Comparison of ENCODE assay signal across 18 cellular contexts in genomic region chr16:89600956-89601355, GRCh38. TPM values are rescaled to one million over a fixed set of nuclear protein-coding genes. Genes with fewer than 3 reads are reported as not detected.
DNase-seq lines count a peak whose midpoint lies in the region; ATAC-seq, FAIRE-seq and TF ChIP-seq lines count a peak whose summit lies in the region.
"Had no signal": no experiment of that assay in that cellular context is flagged by ENCODE, and none has a peak within 500 bp of the region (broad histone marks: within the 10 kb centered on the region; RNA-seq: fewer than 3 reads in every experiment).

No MANE protein-coding gene starts in this region.

- H3K27ac ChIP-seq in endothelial cell of umbilical vein (ENCODE audit: insufficient read depth, low read depth, low read length): no peak overlapping the region
- no peak overlapping the region for H3K27ac ChIP-seq in right cardiac atrium (ENCODE audit: low read length)

- no peak overlapping the region for H3K4me2 ChIP-seq in endothelial cell of umbilical vein (ENCODE audit: insufficient read depth, low read length)

- H3K9ac ChIP-seq in endothelial cell of umbilical vein (replicated peaks; ENCODE audit: extremely low read depth, insufficient read depth, low read length): no peak overlapping the region

- H4K20me1 ChIP-seq in endothelial cell of umbilical vein (replicated peaks; ENCODE audit: control insufficient read depth, extremely low read depth, insufficient read depth, low read length): no peaks in the 10 kb centered on the region

- CTCF ChIA-PET in endothelial cell of umbilical vein (lab: Charles Lee): interaction anchor here (0.6 to 3.9 kb wide), 3 partner anchors 10 to 27 kb away, joined by 3 to 48 read pairs (median 7); partner anchors contain the start of gene DPEP1

- no peak for TF ChIP-seq POLR2A in endothelial cell of umbilical vein (IDR thresholded peaks at IDR 0.05; ENCODE audit: low read depth, low read length)

- TF ChIP-seq CTCF in endothelial cell of umbilical vein (IDR thresholded peaks at IDR 0.05; ENCODE audit: extremely low read depth in 1 of 2, insufficient read depth in 1 of 2, low read depth in 1 of 2, low read length in 2 of 2): no peak

- FAIRE-seq in endothelial cell of umbilical vein (lab: Jason Lieb, UNC): peak; percentile 8
- FAIRE-seq: GM12892 had no signal

- H3K9me3 ChIP-seq in endothelial cell of umbilical vein (replicated peaks; ENCODE audit: control insufficient read depth, insufficient read depth, low read length): no peaks in the 10 kb centered on the region
- no peaks in the 10 kb centered on the region for H3K9me3 ChIP-seq in right cardiac atrium (ENCODE audit: control insufficient read depth, low read length)
- H3K9me3 ChIP-seq in MG63: no peaks in the 10 kb centered on the region
- H3K9me3 ChIP-seq: Caco-2 had no signal

- 77% methylated on average over 8 of the region's 8 CpGs for WGBS in right cardiac atrium

- peak; percentile 19 for DNase-seq in CD1c-positive myeloid dendritic cell (ENCODE audit: extremely low spot score)
- DNase-seq in RPMI7951 (ENCODE audit: low read depth): peak; percentile 45
- no peak for DNase-seq in endothelial cell of umbilical vein (ENCODE audit: low read depth, low spot score)
- DNase-seq in right cardiac atrium: no peak
- no peak for DNase-seq in NCI-H2029 (lab: John Stamatoyannopoulos, UW)
- no peak for DNase-seq in MG63
- DNase-seq: Caco-2, DMS79 treated with DMSO at 0.1 percent for 48 hours, GDM1, HCEC 1CT, NCI-H1436 treated with DMSO at 0.1 percent for 48 hours, NCI-H2081 treated with DMSO at 0.1 percent for 48 hours, NCI-H226, NCI-H526 treated with DMSO at 0.1 percent for 48 hours had no signal

- no peaks in the 10 kb centered on the region for H3K79me2 ChIP-seq in endothelial cell of umbilical vein (ENCODE audit: control insufficient read depth, insufficient read depth, low read length)

- no peaks in the 10 kb centered on the region for H3K27me3 ChIP-seq in endothelial cell of umbilical vein (ENCODE audit: control insufficient read depth in 2 of 2, insufficient read depth in 2 of 2, low read length in 2 of 2)
- H3K27me3 ChIP-seq in right cardiac atrium (ENCODE audit: control insufficient read depth, insufficient read depth): no peaks in the 10 kb centered on the region
- H3K27me3 ChIP-seq in MG63: no peaks in the 10 kb centered on the region

- no peak overlapping the region for H2AFZ ChIP-seq in endothelial cell of umbilical vein (ENCODE audit: low read depth, low read length)

- H3K36me3 ChIP-seq in endothelial cell of umbilical vein (ENCODE audit: control insufficient read depth in 2 of 2, extremely low read depth in 1 of 2, insufficient read depth in 2 of 2, low read length in 2 of 2) (no peaks in the 10 kb centered on the region), MG63 (no peaks in the 10 kb centered on the region)

- POLR2A ChIA-PET in endothelial cell of umbilical vein (lab: Charles Lee): no interaction called here

- H3K4me1 ChIP-seq in endothelial cell of umbilical vein (ENCODE audit: control insufficient read depth, extremely low read depth, insufficient read depth, low read length): peaks cover 11% of the 10 kb centered on the region
- H3K4me1 ChIP-seq in right cardiac atrium (ENCODE audit: control insufficient read depth, insufficient read depth, low read length): no peaks in the 10 kb centered on the region
- H3K4me1 ChIP-seq: Caco-2 had no signal

- H3K9me1 ChIP-seq in endothelial cell of umbilical vein (replicated peaks; ENCODE audit: control insufficient read depth, extremely low read depth, insufficient read depth, low read length): no peaks in the 10 kb centered on the region

- dilution Hi-C loops in endothelial cell of umbilical vein (cut with MboI; ENCODE audit: extremely low pct_ligation_motif_present, low sequenced_read_pairs): no loop called here

- intact Hi-C loops in endothelial cell of umbilical vein (cut with micrococcal nuclease): no loop called here
- intact Hi-C loops in right cardiac atrium (cut with DNase I): no loop called here

- no peak for ATAC-seq in right cardiac atrium

- no peak overlapping the region for H3K4me3 ChIP-seq in endothelial cell of umbilical vein (replicated peaks in 1 of 3; ENCODE audit: insufficient read depth in 1 of 3, low read depth in 1 of 3, low read length in 3 of 3)
- H3K4me3 ChIP-seq in right cardiac atrium (ENCODE audit: low read length): no peak overlapping the region
- no peak overlapping the region for H3K4me3 ChIP-seq in MG63

- no TSS peak for BruUV-seq in endothelial cell of umbilical vein (replicated peaks; lab: Mats Ljungman, UMichigan)

TF ChIP-seq in endothelial cell of umbilical vein, 7 proteins besides CTCF, POLR2A, EP300 and RAD21 (continues in another document):
- no peak for TF ChIP-seq MYC (IDR thresholded peaks at IDR 0.05; ENCODE audit: low read depth, low read length)

RNA-seq across cellular contexts. Expression of gene DPEP1, which starts 12.5 kb away (rescaled TPM):
- 0.24 and 0.29 TPM in 2 replicates for total RNA-seq in RPMI7951 (2014; rRNA removed; shearing (Covaris generic))
- total RNA-seq in endothelial cell of umbilical vein: 0.44 and 0.60 TPM in 2 replicates
- polyA plus RNA-seq in endothelial cell of umbilical vein: 0.37 and 0.99 TPM in 2 replicates
- polyA plus RNA-seq in endothelial cell of umbilical vein (2011; cell fraction: cytosol; rRNA removed): 0.06 and 0.38 TPM in 2 replicates
- polyA plus RNA-seq in endothelial cell of umbilical vein (2011; cell fraction: nucleus; rRNA removed): 1.1 and 1.4 TPM in 2 replicates
- 0.15 and 0.17 TPM in 2 replicates for polyA plus RNA-seq in endothelial cell of umbilical vein (2012)
- 0.55 and 0.66 TPM in 2 replicates for polyA minus RNA-seq in endothelial cell of umbilical vein
- not detected for polyA minus RNA-seq in endothelial cell of umbilical vein (2011; cell fraction: cytosol; rRNA and poly(A)+ RNA removed)
- polyA minus RNA-seq in endothelial cell of umbilical vein (2011; cell fraction: nucleus; rRNA and poly(A)+ RNA removed): 0.48 TPM in 1 of 2 replicates, not detected in the other
- under 1 TPM in 2 of 4 donors, not detected in 2; 0.31 to 0.53 TPM for total RNA-seq in right cardiac atrium
- polyA plus RNA-seq in right cardiac atrium: 0.18 TPM
- total RNA-seq in MG63 (2014; rRNA removed; shearing (Covaris generic); ENCODE audit: low replicate concordance): not detected in 2 replicates
- total RNA-seq: OCI-LY7 had no signal
- polyA plus RNA-seq: CD14-positive monocyte, IgD-negative memory B cell had no signal

RNA-seq across cellular contexts. Expression of gene CPNE7, which starts 25.4 kb away (rescaled TPM):
- 1.3 and 2.6 TPM in 2 replicates for total RNA-seq in RPMI7951 (2014; rRNA removed; shearing (Covaris generic))
- total RNA-seq in endothelial cell of umbilical vein (1.5 and 2.0 TPM in 2 replicates), right cardiac atrium (not detected)
- polyA plus RNA-seq in endothelial cell of umbilical vein (5.4 and 5.9 TPM in 2 replicates), right cardiac atrium (not detected)
- polyA plus RNA-seq in endothelial cell of umbilical vein (2011; cell fraction: cytosol; rRNA removed): 1.6 and 3.1 TPM in 2 replicates
- polyA plus RNA-seq in endothelial cell of umbilical vein (2011; cell fraction: nucleus; rRNA removed): 83.3 and 124 TPM in 2 replicates
- polyA plus RNA-seq in endothelial cell of umbilical vein (2012): 8.3 and 11.2 TPM in 2 replicates
- polyA minus RNA-seq in endothelial cell of umbilical vein: 1.9 and 7.6 TPM in 2 replicates
- polyA minus RNA-seq in endothelial cell of umbilical vein (2011; cell fraction: cytosol; rRNA and poly(A)+ RNA removed): 7.4 TPM
- 5.1 and 7.8 TPM in 2 replicates for polyA minus RNA-seq in endothelial cell of umbilical vein (2011; cell fraction: nucleus; rRNA and poly(A)+ RNA removed)
- total RNA-seq in MG63 (2014; rRNA removed; shearing (Covaris generic); ENCODE audit: low replicate concordance): 9.1 and 9.6 TPM in 2 replicates
- total RNA-seq: OCI-LY7 had no signal
- polyA plus RNA-seq: CD14-positive monocyte, IgD-negative memory B cell had no signal

RNA-seq across cellular contexts. Expression of gene RPL13, which starts 40.5 kb away (rescaled TPM):
- 2,032 and 3,331 TPM in 2 replicates for total RNA-seq in RPMI7951 (2014; rRNA removed; shearing (Covaris generic))
- total RNA-seq in endothelial cell of umbilical vein (1,463 and 1,769 TPM in 2 replicates), right cardiac atrium (1,000 to 10,000 TPM; 1,148 to 1,505 (median 1,262) TPM)
- polyA plus RNA-seq in endothelial cell of umbilical vein (5,670 and 7,559 TPM in 2 replicates), right cardiac atrium (3,185 TPM)
- polyA plus RNA-seq in endothelial cell of umbilical vein (2011; cell fraction: cytosol; rRNA removed): 2,984 and 4,467 TPM in 2 replicates
- 991 and 1,041 TPM in 2 replicates for polyA plus RNA-seq in endothelial cell of umbilical vein (2011; cell fraction: nucleus; rRNA removed)
- polyA plus RNA-seq in endothelial cell of umbilical vein (2012): 1,852 and 3,445 TPM in 2 replicates
- 1,015 and 1,258 TPM in 2 replicates for polyA minus RNA-seq in endothelial cell of umbilical vein
- polyA minus RNA-seq in endothelial cell of umbilical vein (2011; cell fraction: cytosol; rRNA and poly(A)+ RNA removed): 1,960 TPM
- 130 and 394 TPM in 2 replicates for polyA minus RNA-seq in endothelial cell of umbilical vein (2011; cell fraction: nucleus; rRNA and poly(A)+ RNA removed)
- total RNA-seq in MG63 (2014; rRNA removed; shearing (Covaris generic); ENCODE audit: low replicate concordance): 2,413 and 2,555 TPM in 2 replicates

RNA-seq across cellular contexts. Expression of gene CHMP1A, which starts 56.6 kb away (rescaled TPM):
- 115 and 120 TPM in 2 replicates for total RNA-seq in RPMI7951 (2014; rRNA removed; shearing (Covaris generic))
- total RNA-seq in endothelial cell of umbilical vein: 83.9 and 86.3 TPM in 2 replicates
- 101 and 110 TPM in 2 replicates for polyA plus RNA-seq in endothelial cell of umbilical vein
- polyA plus RNA-seq in endothelial cell of umbilical vein (2011; cell fraction: cytosol; rRNA removed): 64.1 and 84.6 TPM in 2 replicates
- 98.7 and 105 TPM in 2 replicates for polyA plus RNA-seq in endothelial cell of umbilical vein (2011; cell fraction: nucleus; rRNA removed)
- 67.5 and 82.6 TPM in 2 replicates for polyA plus RNA-seq in endothelial cell of umbilical vein (2012)
- 82.6 and 99.7 TPM in 2 replicates for polyA minus RNA-seq in endothelial cell of umbilical vein
- polyA minus RNA-seq in endothelial cell of umbilical vein (2011; cell fraction: cytosol; rRNA and poly(A)+ RNA removed): 64.0 TPM
- 24.9 and 33.4 TPM in 2 replicates for polyA minus RNA-seq in endothelial cell of umbilical vein (2011; cell fraction: nucleus; rRNA and poly(A)+ RNA removed)
- 10 to 100 TPM; 36.2 to 48.8 (median 38.7) TPM for total RNA-seq in right cardiac atrium
- 35.1 TPM for polyA plus RNA-seq in right cardiac atrium
- 83.9 and 97.0 TPM in 2 replicates for total RNA-seq in MG63 (2014; rRNA removed; shearing (Covaris generic); ENCODE audit: low replicate concordance)

RNA-seq across cellular contexts. Expression of gene SPATA33, which starts 56.7 kb away (rescaled TPM):
- total RNA-seq in RPMI7951 (2014; rRNA removed; shearing (Covaris generic)): 5.5 and 9.6 TPM in 2 replicates
- 11.4 and 13.7 TPM in 2 replicates for total RNA-seq in endothelial cell of umbilical vein
- polyA plus RNA-seq in endothelial cell of umbilical vein: 3.5 and 4.7 TPM in 2 replicates
- polyA plus RNA-seq in endothelial cell of umbilical vein (2011; cell fraction: cytosol; rRNA removed): 3.8 and 3.9 TPM in 2 replicates
- 9.7 and 11.2 TPM in 2 replicates for polyA plus RNA-seq in endothelial cell of umbilical vein (2011; cell fraction: nucleus; rRNA removed)
- 6.5 and 6.8 TPM in 2 replicates for polyA plus RNA-seq in endothelial cell of umbilical vein (2012)
- 4.0 and 4.4 TPM in 2 replicates for polyA minus RNA-seq in endothelial cell of umbilical vein
- 4.4 TPM for polyA minus RNA-seq in endothelial cell of umbilical vein (2011; cell fraction: cytosol; rRNA and poly(A)+ RNA removed)
- polyA minus RNA-seq in endothelial cell of umbilical vein (2011; cell fraction: nucleus; rRNA and poly(A)+ RNA removed): 5.0 and 5.3 TPM in 2 replicates
- total RNA-seq in right cardiac atrium: 1 to 10 TPM; 1.4 to 5.3 (median 3.3) TPM
- 2.4 TPM for polyA plus RNA-seq in right cardiac atrium
- 6.6 and 13.7 TPM in 2 replicates for total RNA-seq in MG63 (2014; rRNA removed; shearing (Covaris generic); ENCODE audit: low replicate concordance)

Comparison
In these comparisons a context has a peak if more than half of its experiments do, and no peak if none do; other contexts are left out.
1. DNase-seq: peak in CD1c-positive myeloid dendritic cell (single experiment) and RPMI7951 (single experiment); none in endothelial cell of umbilical vein (single experiment), right cardiac atrium (0 of 3), NCI-H2029 (single experiment) and MG63 (single experiment).